In the genomic region with DNA sequence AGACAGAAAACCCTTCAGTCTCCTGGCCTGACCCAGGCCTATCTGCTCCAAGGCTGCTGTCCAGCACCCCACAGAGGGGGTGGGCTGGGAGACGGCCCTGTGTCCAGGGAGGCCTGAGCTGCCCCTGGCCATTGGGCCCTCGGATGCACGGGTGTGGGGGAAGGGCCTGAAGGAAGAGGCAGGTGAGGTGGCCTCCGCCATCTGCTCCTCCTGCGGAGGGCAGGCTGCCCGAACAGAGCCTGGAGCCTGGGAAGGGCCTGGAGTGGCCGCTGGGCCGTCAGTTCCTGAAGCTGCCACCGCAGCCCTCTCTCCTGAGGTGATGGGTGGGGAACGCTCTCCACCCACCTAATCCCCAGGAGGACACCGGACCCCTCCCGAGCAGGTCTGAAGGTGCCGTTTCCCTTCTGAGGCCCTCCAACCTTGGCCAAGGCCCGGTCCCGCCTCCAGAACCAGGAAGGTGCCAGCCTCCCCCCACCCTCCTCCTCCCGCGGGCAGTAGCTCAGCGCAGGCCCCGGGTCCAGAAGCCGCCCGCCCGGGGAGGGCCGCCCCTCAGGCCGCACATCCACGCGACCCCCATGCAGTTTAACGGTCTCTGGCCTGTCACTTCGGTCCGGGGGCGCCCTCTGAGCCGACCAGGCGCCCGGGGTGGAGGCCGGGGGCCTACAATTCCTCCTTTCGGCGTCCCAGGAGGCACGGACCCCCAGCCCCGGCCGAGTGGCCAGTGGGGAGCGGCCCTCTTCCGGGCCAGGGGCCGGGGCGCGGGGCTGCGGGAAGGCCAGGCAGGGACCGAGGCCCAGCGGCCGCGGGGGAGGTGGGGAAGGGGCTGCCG, we compare ENCODE assay signal across 2 cellular contexts.
TF ChIP-seq lines count a peak whose summit lies in the region.

No MANE protein-coding gene starts in this region.

TF ChIP-seq in HEK293, 187 proteins besides CTCF, POLR2A, EP300 and RAD21 (continued from another document and continues in another):
- no peak for TF ChIP-seq ZNF692 (tag by site-specific recombination; IDR thresholded peaks at IDR 0.05)
- no peak for TF ChIP-seq ZNF624 (tag by site-specific recombination; IDR thresholded peaks at IDR 0.05)
- no peak for TF ChIP-seq ZNF830 (tag by site-specific recombination; IDR thresholded peaks at IDR 0.05; ENCODE audit: low read depth)
- no peak for TF ChIP-seq OVOL3 (tag by site-specific recombination; IDR thresholded peaks at IDR 0.05)
- TF ChIP-seq ZNF837 (tag by site-specific recombination; IDR thresholded peaks at IDR 0.05): no peak
- peak; percentile 43 for TF ChIP-seq GLIS2 (tag by site-specific recombination; IDR thresholded peaks at IDR 0.05)
- 0 out of 2 replicates have a peak, but pooled peaks have one; percentile 12 for TF ChIP-seq SP3 (tag by site-specific recombination; IDR thresholded peaks at IDR 0.05)
- no peak for TF ChIP-seq ZNF501 (tag by site-specific recombination; IDR thresholded peaks at IDR 0.05)
- TF ChIP-seq ZNF660 (tag by site-specific recombination; IDR thresholded peaks at IDR 0.05): no peak
- TF ChIP-seq RBAK (tag by site-specific recombination; IDR thresholded peaks at IDR 0.05): no peak
- TF ChIP-seq ZFHX2 (tag by site-specific recombination; conservative IDR thresholded peaks at IDR 0.05): 0 out of 2 replicates have a peak, but pooled peaks have one; percentile 20
- TF ChIP-seq YY2 (tag by site-specific recombination; IDR thresholded peaks at IDR 0.05): no peak
- TF ChIP-seq ZNF549 (tag by site-specific recombination; IDR thresholded peaks at IDR 0.05): no peak
- no peak for TF ChIP-seq SP7 (tag by site-specific recombination; IDR thresholded peaks at IDR 0.05)
- TF ChIP-seq BCL11B (tag by site-specific recombination; IDR thresholded peaks at IDR 0.05; ENCODE audit: low read depth): no peak
- TF ChIP-seq ZNF175 (tag by site-specific recombination; IDR thresholded peaks at IDR 0.05): no peak
- TF ChIP-seq SP2 (tag by site-specific recombination; IDR thresholded peaks at IDR 0.05): peak; percentile 40
- no peak for TF ChIP-seq ZFP69B (tag by site-specific recombination; IDR thresholded peaks at IDR 0.05)
- TF ChIP-seq ZNF324 (tag by site-specific recombination; IDR thresholded peaks at IDR 0.05): no peak
- peak; percentile 37; the same call in 1 of the 2 replicates for TF ChIP-seq EGR2 (tag by site-specific recombination; IDR thresholded peaks at IDR 0.05; ENCODE audit: low read depth)
- TF ChIP-seq KLF8 (tag by site-specific recombination; IDR thresholded peaks at IDR 0.05): peak; percentile 29; the same call in 1 of the 2 replicates
- peak; percentile 37; the same call in 1 of the 2 replicates for TF ChIP-seq ZIC2 (tag by site-specific recombination; IDR thresholded peaks at IDR 0.05)
- TF ChIP-seq ZNF311 (tag by site-specific recombination; IDR thresholded peaks at IDR 0.05; ENCODE audit: borderline replicate concordance): no peak
- TF ChIP-seq ZNF184 (tag by site-specific recombination; IDR thresholded peaks at IDR 0.05): no peak
- no peak for TF ChIP-seq ZNF121 (tag by site-specific recombination; IDR thresholded peaks at IDR 0.05)
- no peak for TF ChIP-seq ZNF221 (tag by site-specific recombination; IDR thresholded peaks at IDR 0.05; ENCODE audit: borderline replicate concordance)
- TF ChIP-seq, protein P1, sequence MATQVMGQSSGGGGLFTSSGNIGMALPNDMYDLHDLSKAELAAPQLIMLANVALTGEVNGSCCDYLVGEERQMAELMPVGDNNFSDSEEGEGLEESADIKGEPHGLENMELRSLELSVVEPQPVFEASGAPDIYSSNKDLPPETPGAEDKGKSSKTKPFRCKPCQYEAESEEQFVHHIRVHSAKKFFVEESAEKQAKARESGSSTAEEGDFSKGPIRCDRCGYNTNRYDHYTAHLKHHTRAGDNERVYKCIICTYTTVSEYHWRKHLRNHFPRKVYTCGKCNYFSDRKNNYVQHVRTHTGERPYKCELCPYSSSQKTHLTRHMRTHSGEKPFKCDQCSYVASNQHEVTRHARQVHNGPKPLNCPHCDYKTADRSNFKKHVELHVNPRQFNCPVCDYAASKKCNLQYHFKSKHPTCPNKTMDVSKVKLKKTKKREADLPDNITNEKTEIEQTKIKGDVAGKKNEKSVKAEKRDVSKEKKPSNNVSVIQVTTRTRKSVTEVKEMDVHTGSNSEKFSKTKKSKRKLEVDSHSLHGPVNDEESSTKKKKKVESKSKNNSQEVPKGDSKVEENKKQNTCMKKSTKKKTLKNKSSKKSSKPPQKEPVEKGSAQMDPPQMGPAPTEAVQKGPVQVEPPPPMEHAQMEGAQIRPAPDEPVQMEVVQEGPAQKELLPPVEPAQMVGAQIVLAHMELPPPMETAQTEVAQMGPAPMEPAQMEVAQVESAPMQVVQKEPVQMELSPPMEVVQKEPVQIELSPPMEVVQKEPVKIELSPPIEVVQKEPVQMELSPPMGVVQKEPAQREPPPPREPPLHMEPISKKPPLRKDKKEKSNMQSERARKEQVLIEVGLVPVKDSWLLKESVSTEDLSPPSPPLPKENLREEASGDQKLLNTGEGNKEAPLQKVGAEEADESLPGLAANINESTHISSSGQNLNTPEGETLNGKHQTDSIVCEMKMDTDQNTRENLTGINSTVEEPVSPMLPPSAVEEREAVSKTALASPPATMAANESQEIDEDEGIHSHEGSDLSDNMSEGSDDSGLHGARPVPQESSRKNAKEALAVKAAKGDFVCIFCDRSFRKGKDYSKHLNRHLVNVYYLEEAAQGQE (tag by site-specific recombination; IDR thresholded peaks at IDR 0.05): peak; percentile 94
- TF ChIP-seq ZNF335 (tag by site-specific recombination; conservative IDR thresholded peaks at IDR 0.05): peak; percentile 60
- no peak for TF ChIP-seq ZFP3 (tag by site-specific recombination; IDR thresholded peaks at IDR 0.05; ENCODE audit: low read depth)

TF ChIP-seq in SK-N-SH, 30 proteins besides CTCF, POLR2A, EP300 and RAD21:
- TF ChIP-seq, protein P1 (IDR thresholded peaks at IDR 0.05; ENCODE audit: low read depth, low read length): peak; percentile 91
- TF ChIP-seq ZBTB33 (IDR thresholded peaks at IDR 0.05; ENCODE audit: borderline replicate concordance, low read depth): no peak
